Comparison of ENCODE assay signal across 24 cellular contexts in genomic region chr9:70578720-70579119, GRCh38.
DNase-seq lines count a peak whose midpoint lies in the region; ATAC-seq and TF ChIP-seq lines count a peak whose summit lies in the region.
"Had no signal": no experiment of that assay in that cellular context is flagged by ENCODE, and none has a peak within 500 bp of the region (broad histone marks: within the 10 kb centered on the region; RNA-seq: fewer than 3 reads in every experiment).

No MANE protein-coding gene starts in this region.

- peaks cover 8% of the 10 kb centered on the region for H3K27me3 Mint-ChIP-seq in GM23338 (ENCODE audit: insufficient read depth, low read depth, poor library complexity)
- no peaks in the 10 kb centered on the region for H3K27me3 Mint-ChIP-seq in CD4-positive, alpha-beta T cell
- H3K27me3 Mint-ChIP-seq: T-cell, type B pancreatic cell had no signal

- no peaks in the 10 kb centered on the region for H3K36me3 Mint-ChIP-seq in GM23338 (ENCODE audit: low read depth)
- no peaks in the 10 kb centered on the region for H3K36me3 Mint-ChIP-seq in CD4-positive, alpha-beta T cell (ENCODE audit: low read depth)
- H3K36me3 Mint-ChIP-seq: T-cell, type B pancreatic cell had no signal

- WGBS in testis, 2 donors: 80 to 100% methylated on average over 1 of the region's 1 CpG

- no peak overlapping the region for H3K27ac Mint-ChIP-seq in GM23338
- H3K27ac Mint-ChIP-seq in CD4-positive, alpha-beta T cell: no peak overlapping the region
- H3K27ac Mint-ChIP-seq: neural progenitor cell, T-cell, type B pancreatic cell had no signal

- CTCF ChIA-PET in CD4-positive, alpha-beta T cell (lab: Charles Lee): no interaction called here

- H3K9me2 ChIP-seq in GM23338 (ENCODE audit: insufficient read depth) (0 out of 2 replicates have a peak, but pooled peaks cover 3% of the 10 kb centered on the region), OCI-LY1 (ENCODE audit: low read depth, low read length) (no peaks in the 10 kb centered on the region)

- DNase-seq in GM06990 (ENCODE audit: extremely low read depth, insufficient read length) (no peak), GM23338 (ENCODE audit: low spot score) (peak; percentile 35), epithelial cell of proximal tubule (ENCODE audit: low read depth) (no peak), left lung (no peak), testis (no peak)
- DNase-seq in CD4-positive, alpha-beta T cell: no peak
- DNase-seq in activated CD4-positive, CD25-positive, alpha-beta regulatory T cell (lab: John Stamatoyannopoulos, UW): no peak
- DNase-seq: activated CD4-positive, alpha-beta T cell treated with anti-CD3 and anti-CD28 coated beads, Interleukin-2, amount 50 U/mL, for 4 hours; activated gamma-delta T cell; AML-193; GF-D8; left ventricle myocardium superior; NCI-H1048; NCI-H2081 treated with DMSO at 0.1 percent for 48 hours; NCI-H510A; SHP77 treated with DMSO at 0.1 percent for 48 hours; stimulated activated CD4-positive, alpha-beta T cell treated with anti-CD3 and anti-CD28 coated beads, Interleukin-4, amount 100 ng/mL, for 24 hours; stomach; T-cell had no signal

- no peak overlapping the region for H3K4me2 ChIP-seq in GM23338
- no peak overlapping the region for H3K4me2 ChIP-seq in OCI-LY1 (ENCODE audit: low read length)
- H3K4me2 ChIP-seq: neural progenitor cell had no signal

- H3K4me1 Mint-ChIP-seq in GM23338: peaks cover 19% of the 10 kb centered on the region
- no peaks in the 10 kb centered on the region for H3K4me1 Mint-ChIP-seq in CD4-positive, alpha-beta T cell (ENCODE audit: low read depth)

- POLR2A ChIA-PET in CD4-positive, alpha-beta T cell (lab: Charles Lee): no interaction called here

- no peak overlapping the region for H3K9ac ChIP-seq in OCI-LY1 (ENCODE audit: low read length)
- H3K9ac ChIP-seq: neural progenitor cell had no signal

- H3K79me2 ChIP-seq in GM23338 (replicated peaks; ENCODE audit: insufficient read depth) (no peaks in the 10 kb centered on the region), OCI-LY1 (ENCODE audit: insufficient read depth, low read length) (no peaks in the 10 kb centered on the region)

- peaks cover 4% of the 10 kb centered on the region; the same call in 1 of the 2 replicates for H3K4me1 ChIP-seq in GM23338 (ENCODE audit: insufficient read depth)
- H3K4me1 ChIP-seq in OCI-LY1 (ENCODE audit: insufficient read depth, low read length, severe bottlenecking): no peaks in the 10 kb centered on the region
- peaks cover 4 to 26% of the 10 kb centered on the region in 2 donors for H3K4me1 ChIP-seq in left lung
- no peaks in the 10 kb centered on the region for H3K4me1 ChIP-seq in testis
- H3K4me1 ChIP-seq: prostate gland had no signal

- TF ChIP-seq CTCF in GM06990 (IDR thresholded peaks at IDR 0.05; ENCODE audit: insufficient read depth, low read length, poor library complexity, severe bottlenecking): peak; percentile 25
- TF ChIP-seq CTCF in GM23338 (conservative IDR thresholded peaks at IDR 0.05; ENCODE audit: low read depth in 2 of 2): peak; percentile 49 to 53
- TF ChIP-seq CTCF in OCI-LY1 (IDR thresholded peaks at IDR 0.05; ENCODE audit: low read length): peak; percentile 32; the same call in 1 of the 2 replicates
- peak; percentile 37 for TF ChIP-seq CTCF in epithelial cell of proximal tubule (conservative IDR thresholded peaks at IDR 0.05; ENCODE audit: low read depth, low read length)
- TF ChIP-seq CTCF in left lung (IDR thresholded peaks at IDR 0.05): no peak
- TF ChIP-seq CTCF in testis (IDR thresholded peaks at IDR 0.05): no peak
- no peak for TF ChIP-seq CTCF in CD4-positive, alpha-beta T cell (IDR thresholded peaks at IDR 0.05)

- no peaks in the 10 kb centered on the region for H3K9me3 Mint-ChIP-seq in GM23338
- no peaks in the 10 kb centered on the region for H3K9me3 Mint-ChIP-seq in CD4-positive, alpha-beta T cell
- H3K9me3 Mint-ChIP-seq: neural progenitor cell, T-cell, type B pancreatic cell had no signal

- H3K36me3 ChIP-seq in GM06990 (ENCODE audit: control insufficient read depth, insufficient read depth, low read length): no peaks in the 10 kb centered on the region
- H3K36me3 ChIP-seq in GM23338 (ENCODE audit: insufficient read depth): no peaks in the 10 kb centered on the region
- no peaks in the 10 kb centered on the region for H3K36me3 ChIP-seq in OCI-LY1 (ENCODE audit: insufficient read depth, low read length)
- H3K36me3 ChIP-seq in left lung: no peaks in the 10 kb centered on the region
- H3K36me3 ChIP-seq in testis (ENCODE audit: low read depth, missing control alignments): no peaks in the 10 kb centered on the region
- H3K36me3 ChIP-seq: adrenal gland, neural progenitor cell, prostate gland, stomach had no signal

- no peaks in the 10 kb centered on the region for H4K20me1 ChIP-seq in GM23338 (replicated peaks; ENCODE audit: insufficient read depth)
- no peaks in the 10 kb centered on the region for H4K20me1 ChIP-seq in OCI-LY1 (ENCODE audit: insufficient read depth, low read length)

- ATAC-seq in GM23338 (no peak), left lung (no peak)
- no peak for ATAC-seq in CD4-positive, alpha-beta T cell (ENCODE audit: poor library complexity)
- ATAC-seq: left ventricle myocardium superior, T-cell had no signal

- H3K4me3 ChIP-seq in GM06990 (replicated peaks; ENCODE audit: low read depth, low read length) (no peak overlapping the region), GM23338 (no peak overlapping the region), OCI-LY1 (ENCODE audit: low read depth, low read length, poor library complexity, severe bottlenecking) (no peak overlapping the region), epithelial cell of proximal tubule (ENCODE audit: low read depth, low read length) (no peak overlapping the region), left lung (no peak overlapping the region), testis (no peak overlapping the region)
- H3K4me3 ChIP-seq: adrenal gland, neural progenitor cell, prostate gland, stomach had no signal

- intact Hi-C loops in left lung (cut with DNase I) (no loop called here), testis (cut with DNase I; ENCODE audit: low total_unique reads) (no loop called here)
- intact Hi-C loops in CD4-positive, alpha-beta T cell (cut with DNase I, micrococcal nuclease): no loop called here

- H3F3A ChIP-seq in GM23338 (replicated peaks; ENCODE audit: low read depth): no peaks in the 10 kb centered on the region
- no peaks in the 10 kb centered on the region for H3F3A ChIP-seq in OCI-LY1 (ENCODE audit: insufficient read depth, low read length)

- TF ChIP-seq POLR2A in testis (IDR thresholded peaks at IDR 0.05): no peak

- H3K27me3 ChIP-seq in GM06990 (replicated peaks; ENCODE audit: control insufficient read depth, insufficient read depth, low read length) (no peaks in the 10 kb centered on the region), GM23338 (ENCODE audit: insufficient read depth) (no peaks in the 10 kb centered on the region), OCI-LY1 (ENCODE audit: insufficient read depth, low read length) (no peaks in the 10 kb centered on the region), left lung (no peaks in the 10 kb centered on the region), testis (no peaks in the 10 kb centered on the region)
- H3K27me3 ChIP-seq in CD4-positive, alpha-beta T cell (ENCODE audit: control insufficient read depth, insufficient read depth, low read length): no peaks in the 10 kb centered on the region
- H3K27me3 ChIP-seq: adrenal gland, neural progenitor cell, stomach had no signal

- H3K27ac ChIP-seq in GM23338 (ENCODE audit: low read depth) (no peak overlapping the region), OCI-LY1 (ENCODE audit: low read depth, low read length, poor library complexity, severe bottlenecking) (no peak overlapping the region), left lung (no peak overlapping the region), testis (no peak overlapping the region)
- H3K27ac ChIP-seq in CD4-positive, alpha-beta T cell (ENCODE audit: low read depth, low read length): no peak overlapping the region
- H3K27ac ChIP-seq: adrenal gland, neural progenitor cell, prostate gland had no signal

- no peak overlapping the region for H3K4me3 Mint-ChIP-seq in GM23338
- no peak overlapping the region for H3K4me3 Mint-ChIP-seq in CD4-positive, alpha-beta T cell
- H3K4me3 Mint-ChIP-seq: neural progenitor cell, T-cell, type B pancreatic cell had no signal

- H2AFZ ChIP-seq in GM23338 (no peak overlapping the region), OCI-LY1 (ENCODE audit: low read length) (no peak overlapping the region)
- H2AFZ ChIP-seq: neural progenitor cell had no signal

- H3K9me3 ChIP-seq in OCI-LY1 (ENCODE audit: low read length) (no peaks in the 10 kb centered on the region), left lung (no peaks in the 10 kb centered on the region), testis (no peaks in the 10 kb centered on the region)
- H3K9me3 ChIP-seq in CD4-positive, alpha-beta T cell (ENCODE audit: control insufficient read depth, low read length): no peaks in the 10 kb centered on the region
- H3K9me3 ChIP-seq: adrenal gland, prostate gland, stomach had no signal

TF ChIP-seq in GM23338, 12 proteins besides CTCF, POLR2A, EP300 and RAD21:
- no peak for TF ChIP-seq ZNF331 (CRISPR knock-in tag; IDR thresholded peaks at IDR 0.05; ENCODE audit: low read depth)
TF ChIP-seq in GM23338: peak in this region for 0.

Comparison
In these comparisons a context has a peak if more than half of its experiments do, and no peak if none do; other contexts are left out.
1. CTCF ChIP-seq: peak in GM06990 (single experiment), GM23338 (2 of 2), OCI-LY1 (single experiment) and epithelial cell of proximal tubule (single experiment); none in left lung (0 of 2), testis (0 of 3) and CD4-positive, alpha-beta T cell (single experiment).